Comparison of ENCODE assay signal across 17 cellular contexts in the genomic region with DNA sequence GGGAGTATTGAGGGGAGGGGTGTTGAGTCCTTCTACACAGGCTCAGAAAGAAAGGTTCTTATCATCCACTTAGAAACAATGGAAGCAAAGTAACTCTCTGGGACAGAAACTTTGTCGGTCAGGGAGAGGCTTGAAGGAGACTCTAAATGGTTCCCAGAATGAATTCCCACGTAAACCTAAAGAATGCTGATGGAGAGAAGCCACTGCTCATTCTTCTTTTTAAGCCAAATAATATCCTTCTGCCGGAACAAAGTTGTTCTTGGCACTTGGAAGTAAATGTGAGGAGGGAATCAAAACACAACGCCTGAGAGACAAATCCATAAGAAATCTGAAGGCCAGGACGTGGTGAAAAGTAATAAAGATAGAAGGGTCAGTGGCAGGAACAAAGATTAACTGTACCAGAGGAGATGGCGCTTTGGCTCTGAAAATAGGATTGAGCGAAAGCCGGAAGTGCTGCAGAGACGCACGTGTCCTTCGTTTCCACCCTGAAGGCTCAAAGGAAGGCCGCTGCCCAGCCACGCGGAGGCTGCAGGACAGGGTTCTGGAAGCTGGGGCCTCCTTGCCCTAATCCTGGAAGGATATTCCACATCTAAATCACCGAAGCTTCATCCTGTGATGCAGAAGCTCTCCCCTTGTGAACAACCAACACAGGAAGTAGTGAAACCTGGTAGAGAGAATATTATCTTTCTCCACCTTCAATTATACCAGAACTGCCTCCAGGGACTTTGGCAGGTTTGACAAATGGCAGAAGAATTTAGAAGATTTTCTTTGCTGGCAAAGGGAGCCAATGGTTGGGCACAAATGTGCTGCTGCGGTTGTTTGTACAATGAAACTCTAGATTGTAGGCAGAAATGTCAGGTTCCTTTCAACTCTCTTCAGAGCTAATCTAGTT.
DNase-seq lines count a peak whose midpoint lies in the region; ATAC-seq and TF ChIP-seq lines count a peak whose summit lies in the region.
"Had no signal": no experiment of that assay in that cellular context is flagged by ENCODE, and none has a peak within 500 bp of the region (broad histone marks: within the 10 kb centered on the region; RNA-seq: fewer than 3 reads in every experiment).

No MANE protein-coding gene starts in this region.

- H3K9me3 ChIP-seq in right atrium auricular region (no peaks in the 10 kb centered on the region), heart left ventricle (no peaks in the 10 kb centered on the region), esophagus muscularis mucosa (no peaks in the 10 kb centered on the region)
- H3K9me3 ChIP-seq: pancreas, thyroid gland had no signal

- H3K36me3 ChIP-seq in right atrium auricular region (no peaks in the 10 kb centered on the region), heart left ventricle (no peaks in the 10 kb centered on the region), esophagus muscularis mucosa (no peaks in the 10 kb centered on the region), rectal smooth muscle tissue (ENCODE audit: control insufficient read depth, insufficient read depth, low read length) (no peaks in the 10 kb centered on the region)
- H3K36me3 ChIP-seq: BLaER1 treated with 17β-estradiol and CSF1 and Interleukin-3, amounts not matched to agents 10 nM and 100 nM; pancreas; thyroid gland had no signal

- no peak for TF ChIP-seq CTCF in right atrium auricular region (IDR thresholded peaks at IDR 0.05)
- no peak for TF ChIP-seq CTCF in heart left ventricle (IDR thresholded peaks at IDR 0.05)
- TF ChIP-seq CTCF in esophagus muscularis mucosa (IDR thresholded peaks at IDR 0.05), result no peak

- peaks cover 0 to 56% of the 10 kb centered on the region in 2 donors for H3K4me1 ChIP-seq in right atrium auricular region
- peaks cover 0 to 43% (median 10%) of the 10 kb centered on the region in 12 donors for H3K4me1 ChIP-seq in heart left ventricle
- peaks cover 36 to 79% (median 75%) of the 10 kb centered on the region in 4 donors for H3K4me1 ChIP-seq in esophagus muscularis mucosa
- H3K4me1 ChIP-seq in rectal smooth muscle tissue (ENCODE audit: control insufficient read depth, insufficient read depth, low read length), result peaks cover 35% of the 10 kb centered on the region

- H3K27ac ChIP-seq in right atrium auricular region (peak overlapping the region; percentile 64 to 78), heart left ventricle (peak overlapping the region in 3 of 12 donors; percentile 16 to 82 (median 41)), esophagus muscularis mucosa (replicated peaks in 1 of 4) (peak overlapping the region; percentile 80 to 85 (median 83)), rectal smooth muscle tissue (ENCODE audit: low read depth, low read length) (peak overlapping the region; percentile 2)
- H3K27ac ChIP-seq: BLaER1 treated with 17β-estradiol and CSF1 and Interleukin-3, amounts not matched to agents 10 nM and 100 nM; pancreas had no signal

- DNase-seq in right atrium auricular region (ENCODE audit: low spot score) (no peak), heart left ventricle (no peak), esophagus muscularis mucosa (ENCODE audit: extremely low spot score) (no peak), ureter (ENCODE audit: low spot score) (peak; percentile 60), hepatic stellate cell (ENCODE audit: low spot score) (no peak), NCI-H2196 treated with DMSO at 0.1 percent for 48 hours (lab: John Stamatoyannopoulos, UW; ENCODE audit: unreplicated experiment) (no peak)
- DNase-seq: activated CD4-positive, alpha-beta T cell treated with anti-CD3 and anti-CD28 coated beads for 48 hours; GDM1; HFFc6; naive B cell; NCI-H1417 treated with DMSO at 0.1 percent for 48 hours; NCI-H774; pancreas; thyroid gland had no signal

- intact Hi-C loops in heart left ventricle (cut with DNase I) (no loop called here), esophagus muscularis mucosa (cut with DNase I) (no loop called here)

- no peak overlapping the region for H3K9ac ChIP-seq in rectal smooth muscle tissue (ENCODE audit: low read length)
- H3K9ac ChIP-seq: BLaER1 treated with 17β-estradiol and CSF1 and Interleukin-3, amounts not matched to agents 10 nM and 100 nM had no signal

- H3K27me3 ChIP-seq in right atrium auricular region (no peaks in the 10 kb centered on the region), heart left ventricle (no peaks in the 10 kb centered on the region), esophagus muscularis mucosa (no peaks in the 10 kb centered on the region), rectal smooth muscle tissue (ENCODE audit: control insufficient read depth, insufficient read depth, low read length) (no peaks in the 10 kb centered on the region)
- H3K27me3 ChIP-seq: BLaER1 treated with 17β-estradiol and CSF1 and Interleukin-3, amounts not matched to agents 10 nM and 100 nM; pancreas; thyroid gland had no signal

- no peak for TF ChIP-seq POLR2A in heart left ventricle (IDR thresholded peaks at IDR 0.05)
- TF ChIP-seq POLR2A in esophagus muscularis mucosa (IDR thresholded peaks at IDR 0.05; ENCODE audit: low read depth), result no peak

- no peak for TF ChIP-seq EP300 in esophagus muscularis mucosa (IDR thresholded peaks at IDR 0.05)

- 54 to 65% (median 60%) methylated on average over 16 of the region's 16 CpGs for WGBS in heart left ventricle, 4 donors
- WGBS in esophagus muscularis mucosa, result 51% methylated on average over 14 of the region's 16 CpGs

- no peak overlapping the region for H3K4me3 ChIP-seq in right atrium auricular region
- H3K4me3 ChIP-seq in heart left ventricle, result no peak overlapping the region
- no peak overlapping the region for H3K4me3 ChIP-seq in esophagus muscularis mucosa
- no peak overlapping the region for H3K4me3 ChIP-seq in rectal smooth muscle tissue (ENCODE audit: low read length)
- H3K4me3 ChIP-seq: BLaER1 treated with 17β-estradiol and CSF1 and Interleukin-3, amounts not matched to agents 10 nM and 100 nM; pancreas; thyroid gland had no signal

- ATAC-seq in heart left ventricle (no peak), GM19395 (IDR thresholded peaks at IDR 0.05; ENCODE audit: unreplicated experiment) (no peak)
- ATAC-seq: pancreas had no signal
